Comparison of ENCODE assay signal across 9 cellular contexts in the genomic region with DNA sequence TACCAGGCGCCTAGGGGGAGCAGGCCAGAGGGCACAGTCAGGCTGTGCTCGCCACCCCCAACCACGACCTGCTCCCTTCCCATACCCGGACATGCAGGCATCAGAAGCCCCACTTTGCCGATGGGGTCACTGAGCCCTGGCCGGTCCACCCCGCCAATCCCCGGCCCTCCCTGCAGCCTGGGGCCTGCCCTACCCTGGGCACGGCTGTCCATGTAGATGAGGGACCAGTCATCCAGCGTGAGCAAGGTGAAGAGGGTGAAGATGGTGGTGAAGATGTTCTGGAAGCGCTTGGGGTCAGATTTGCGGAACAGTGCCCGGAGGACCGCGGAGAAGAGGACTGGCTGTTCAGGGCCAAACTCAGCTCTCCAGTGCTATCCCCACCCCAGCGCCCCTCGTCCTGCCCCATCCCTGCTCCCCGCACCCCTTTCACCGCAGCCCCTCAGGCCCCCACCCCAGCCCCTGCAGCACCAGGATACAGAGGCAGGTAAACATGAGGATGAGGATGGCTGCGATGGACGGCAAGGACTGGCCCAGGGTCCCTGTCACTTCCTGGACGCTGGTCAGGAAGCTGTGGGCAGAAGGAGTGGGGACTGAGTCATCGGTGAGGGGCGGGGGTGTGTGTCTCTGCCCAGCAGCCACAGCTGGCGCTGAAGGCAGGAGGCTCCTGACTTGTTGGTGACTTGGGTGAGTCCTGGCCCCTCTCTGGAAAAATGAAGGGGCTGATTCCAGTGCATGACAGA. TPM values are rescaled to one million over a fixed set of nuclear protein-coding genes. Genes with fewer than 3 reads are reported as not detected.
DNase-seq lines count a peak whose midpoint lies in the region; ATAC-seq and TF ChIP-seq lines count a peak whose summit lies in the region.
"Had no signal": no experiment of that assay in that cellular context is flagged by ENCODE, and none has a peak within 500 bp of the region (broad histone marks: within the 10 kb centered on the region; RNA-seq: fewer than 3 reads in every experiment).

No MANE protein-coding gene starts in this region.

- peak; percentile 83 for ATAC-seq in upper lobe of right lung
- no peak for ATAC-seq in GM21529 (IDR thresholded peaks at IDR 0.05; ENCODE audit: unreplicated experiment)
- ATAC-seq in HG02571 (IDR thresholded peaks at IDR 0.05; ENCODE audit: unreplicated experiment): no peak
- no peak for ATAC-seq in GM18870 (IDR thresholded peaks at IDR 0.05; ENCODE audit: unreplicated experiment)
- ATAC-seq: CD8-positive, alpha-beta T cell had no signal

- H3K36me3 Mint-ChIP-seq in activated naive CD4-positive, alpha-beta T cell treated with anti-CD3 and anti-CD28 coated beads, Interleukin-2, amount 10 ng/mL, durations not matched to agents 7 days and 5 days: no peaks in the 10 kb centered on the region
- H3K36me3 Mint-ChIP-seq: CD8-positive, alpha-beta T cell had no signal

- H3K4me3 Mint-ChIP-seq in activated naive CD4-positive, alpha-beta T cell treated with anti-CD3 and anti-CD28 coated beads, Interleukin-2, amount 10 ng/mL, durations not matched to agents 7 days and 5 days: no peak overlapping the region
- H3K4me3 Mint-ChIP-seq: CD8-positive, alpha-beta T cell had no signal

- no peak overlapping the region for H3K27ac ChIP-seq in upper lobe of right lung

- H3K4me1 ChIP-seq in upper lobe of right lung: peaks cover 13% of the 10 kb centered on the region

- no peaks in the 10 kb centered on the region for H3K27me3 ChIP-seq in upper lobe of right lung

- H3K36me3 ChIP-seq in upper lobe of right lung: no peaks in the 10 kb centered on the region

- TF ChIP-seq CTCF in fibroblast of villous mesenchyme (IDR thresholded peaks at IDR 0.05; ENCODE audit: insufficient read depth, low read depth, low read length): no peak
- TF ChIP-seq CTCF in upper lobe of right lung (IDR thresholded peaks at IDR 0.05): no peak

- CTCF ChIA-PET in activated naive CD4-positive, alpha-beta T cell treated with anti-CD3 and anti-CD28 coated beads, Interleukin-2, amount 10 ng/mL, durations not matched to agents 7 days and 5 days (lab: Charles Lee): interaction anchor here (2.8 kb wide), 1 partner anchor 11 kb away, joined by 15 read pairs; no protein-coding TSS in a partner anchor

- H3K9me3 Mint-ChIP-seq in activated naive CD4-positive, alpha-beta T cell treated with anti-CD3 and anti-CD28 coated beads, Interleukin-2, amount 10 ng/mL, durations not matched to agents 7 days and 5 days: no peaks in the 10 kb centered on the region
- H3K9me3 Mint-ChIP-seq: CD8-positive, alpha-beta T cell had no signal

- peaks cover 45% of the 10 kb centered on the region for H3K27me3 Mint-ChIP-seq in activated naive CD4-positive, alpha-beta T cell treated with anti-CD3 and anti-CD28 coated beads, Interleukin-2, amount 10 ng/mL, durations not matched to agents 7 days and 5 days

- H3K27ac Mint-ChIP-seq in activated naive CD4-positive, alpha-beta T cell treated with anti-CD3 and anti-CD28 coated beads, Interleukin-2, amount 10 ng/mL, durations not matched to agents 7 days and 5 days: no peak overlapping the region
- H3K27ac Mint-ChIP-seq: CD8-positive, alpha-beta T cell had no signal

- H3K4me3 ChIP-seq in fibroblast of villous mesenchyme (ENCODE audit: low read depth, low read length) (no peak overlapping the region), upper lobe of right lung (no peak overlapping the region)

- no peaks in the 10 kb centered on the region for H3K9me3 ChIP-seq in upper lobe of right lung

- DNase-seq in activated naive CD4-positive, alpha-beta T cell treated with anti-CD3 and anti-CD28 coated beads, Interleukin-2, amount 10 ng/mL, durations not matched to agents 7 days and 5 days: peak; percentile 32
- DNase-seq in activated naive CD4-positive, alpha-beta T cell (lab: John Stamatoyannopoulos, UW): no peak
- DNase-seq in SW480 (ENCODE audit: low spot score): peak; percentile 87
- DNase-seq in fibroblast of villous mesenchyme (ENCODE audit: low read depth): peak; percentile 76
- peak; percentile 82 for DNase-seq in upper lobe of right lung

- intact Hi-C loops in upper lobe of right lung (cut with DNase I): no loop called here

- H3K4me1 Mint-ChIP-seq in activated naive CD4-positive, alpha-beta T cell treated with anti-CD3 and anti-CD28 coated beads, Interleukin-2, amount 10 ng/mL, durations not matched to agents 7 days and 5 days: peaks cover 16% of the 10 kb centered on the region

RNA-seq across cellular contexts. Expression of gene CATSPER1, which starts 5.5 kb away (rescaled TPM):
- total RNA-seq in fibroblast of villous mesenchyme: under 0.01 and 0.43 TPM in 2 replicates
- 3.4 TPM for total RNA-seq in upper lobe of right lung
- total RNA-seq: CD8-positive, alpha-beta T cell had no signal

RNA-seq across cellular contexts. Expression of gene CST6, which starts 9.0 kb away (rescaled TPM):
- total RNA-seq in fibroblast of villous mesenchyme (under 0.01 TPM in 1 of 2 replicates, not detected in the other), upper lobe of right lung (23.7 TPM)
- total RNA-seq: CD8-positive, alpha-beta T cell had no signal

RNA-seq across cellular contexts. Expression of gene BANF1, which starts 18.5 kb away (rescaled TPM):
- total RNA-seq in fibroblast of villous mesenchyme: 19.9 and 24.8 TPM in 2 replicates
- 167 TPM for total RNA-seq in upper lobe of right lung

RNA-seq across cellular contexts. Expression of gene EIF1AD, which starts 18.8 kb away (rescaled TPM):
- total RNA-seq in fibroblast of villous mesenchyme (34.8 and 35.4 TPM in 2 replicates), upper lobe of right lung (32.6 TPM)

RNA-seq across cellular contexts. Expression of gene GAL3ST3, which starts 28.2 kb away (rescaled TPM):
- under 0.01 TPM in 1 of 2 replicates, not detected in the other for total RNA-seq in fibroblast of villous mesenchyme
- not detected for total RNA-seq in upper lobe of right lung
- total RNA-seq: CD8-positive, alpha-beta T cell had no signal

Comparison
In these comparisons a context has a peak if more than half of its experiments do, and no peak if none do; other contexts are left out.
1. DNase-seq: peak in activated naive CD4-positive, alpha-beta T cell treated with anti-CD3 and anti-CD28 coated beads, Interleukin-2, amount 10 ng/mL, durations not matched to agents 7 days and 5 days (single experiment), SW480 (single experiment), fibroblast of villous mesenchyme (single experiment) and upper lobe of right lung (single experiment); none in activated naive CD4-positive, alpha-beta T cell (0 of 4).
2. RNA of gene CST6, which starts 9.0 kb away (total RNA-seq): 23.7 TPM in upper lobe of right lung (single experiment); under 0.01 TPM in fibroblast of villous mesenchyme; every median in the first group is over 10 times any median in the second.